ENCODE assay signal across 28 cellular contexts in genomic region chr6:80376411-80376810, GRCh38.
"Had no signal": no experiment of that assay in that cellular context is flagged by ENCODE, and none has a peak within 500 bp of the region (broad histone marks: within the 10 kb centered on the region; RNA-seq: fewer than 3 reads in every experiment).

No MANE protein-coding gene starts in this region.

- H3K27me3 ChIP-seq: esophagus muscularis mucosa, right lobe of liver, uterus had no signal

- H3K27ac ChIP-seq: esophagus muscularis mucosa, right lobe of liver, uterus had no signal

- H3K4me1 Mint-ChIP-seq: activated T-helper 17 cell treated with anti-CD3 and anti-CD28 coated beads, Interleukin-2, amount 50 U/mL, for 72 hours; endodermal cell; natural killer cell; stimulated activated memory B cell treated with anti-CD40 and anti-IgM and Interleukin-4, amounts not matched to agents 10 μg/mL and 1 μg/mL and 100 μg/mL, for 72 hours; stimulated activated naive CD8-positive, alpha-beta T cell treated with anti-CD3 and anti-CD28 coated beads, Interleukin-15, amount 100 ng/mL, for 72 hours; T-helper 17 cell; WTC11 had no signal

- ATAC-seq: activated CD8-positive, alpha-beta T cell treated with anti-CD3 and anti-CD28 coated beads for 36 hours; activated T-cell treated with anti-CD3 and anti-CD28 coated beads, Interleukin-2, amount 50 U/mL, for 4 hours; activated T-helper 17 cell treated with anti-CD3 and anti-CD28 coated beads, Interleukin-2, amount 50 U/mL, for 72 hours; left colon; natural killer cell; right lobe of liver; stimulated activated memory B cell treated with anti-CD40 and anti-IgM and Interleukin-4, amounts not matched to agents 10 μg/mL and 1 μg/mL and 100 μg/mL, for 72 hours; stimulated activated naive CD8-positive, alpha-beta T cell treated with anti-CD3 and anti-CD28 coated beads, Interleukin-15, amount 100 ng/mL, for 72 hours; T-helper 17 cell; WTC11 had no signal

- H3K4me1 ChIP-seq: esophagus muscularis mucosa, right lobe of liver, uterus had no signal

- H3K27me3 Mint-ChIP-seq: activated CD8-positive, alpha-beta T cell treated with anti-CD3 and anti-CD28 coated beads for 36 hours; activated T-helper 17 cell treated with anti-CD3 and anti-CD28 coated beads, Interleukin-2, amount 50 U/mL, for 72 hours; dendritic cell treated with granulocyte-macrophage colony-stimulating factor and Interleukin-4, amounts not matched to agents 40 ng/mL and 50 ng/mL, for 4 days; stimulated activated memory B cell treated with anti-CD40 and anti-IgM and Interleukin-4, amounts not matched to agents 10 μg/mL and 1 μg/mL and 100 μg/mL, for 72 hours; stimulated activated naive CD8-positive, alpha-beta T cell treated with anti-CD3 and anti-CD28 coated beads, Interleukin-15, amount 100 ng/mL, for 72 hours; T-helper 17 cell; type B pancreatic cell had no signal

- H3K36me3 ChIP-seq: esophagus muscularis mucosa, right lobe of liver, uterus had no signal

- H3K36me3 Mint-ChIP-seq: natural killer cell, type B pancreatic cell, WTC11 had no signal

- DNase-seq: activated CD4-positive, alpha-beta T cell treated with anti-CD3 and anti-CD28 coated beads, Interleukin-2, amount 50 U/mL, for 1 hour; activated CD8-positive, alpha-beta T cell treated with anti-CD3 and anti-CD28 coated beads for 36 hours; activated gamma-delta T cell treated with Interleukin-2 at 50 U/mL for 16 hours; activated naive CD4-positive, alpha-beta T cell treated with anti-CD3 and anti-CD28 coated beads, Interleukin-2, amount 50 U/mL, for 16 hours; activated T-cell treated with anti-CD3 and anti-CD28 coated beads, Interleukin-2, amount 50 U/mL, for 4 hours; caudate nucleus; endodermal cell; head of caudate nucleus; hippocampal formation; kidney; left colon; mammary epithelial cell; natural killer cell; right lobe of liver; small intestine; stimulated activated CD4-positive, alpha-beta T cell treated with anti-CD3 and anti-CD28 coated beads, Interleukin-4, amount 100 ng/mL, for 24 hours; stimulated activated naive CD8-positive, alpha-beta T cell treated with anti-CD3 and anti-CD28 coated beads, Interleukin-15, amount 100 ng/mL, for 72 hours; substantia nigra; T-helper 17 cell; uterus had no signal

- H3K27ac Mint-ChIP-seq: activated CD8-positive, alpha-beta T cell treated with anti-CD3 and anti-CD28 coated beads for 36 hours; activated T-helper 17 cell treated with anti-CD3 and anti-CD28 coated beads, Interleukin-2, amount 50 U/mL, for 72 hours; brain; dendritic cell treated with granulocyte-macrophage colony-stimulating factor and Interleukin-4, amounts not matched to agents 40 ng/mL and 50 ng/mL, for 4 days; endodermal cell; mesothelial cell of epicardium; natural killer cell; stimulated activated memory B cell treated with anti-CD40 and anti-IgM and Interleukin-4, amounts not matched to agents 10 μg/mL and 1 μg/mL and 100 μg/mL, for 72 hours; stimulated activated naive CD8-positive, alpha-beta T cell treated with anti-CD3 and anti-CD28 coated beads, Interleukin-15, amount 100 ng/mL, for 72 hours; T-helper 17 cell; type B pancreatic cell; WTC11 had no signal

- H3K9me3 ChIP-seq: right lobe of liver, uterus had no signal

- H3K4me3 ChIP-seq: esophagus muscularis mucosa, right lobe of liver, uterus had no signal

- H3K4me3 Mint-ChIP-seq: activated CD8-positive, alpha-beta T cell treated with anti-CD3 and anti-CD28 coated beads for 36 hours; activated T-cell treated with anti-CD3 and anti-CD28 coated beads, Interleukin-2, amount 50 U/mL, for 4 hours; activated T-helper 17 cell treated with anti-CD3 and anti-CD28 coated beads, Interleukin-2, amount 50 U/mL, for 72 hours; brain; dendritic cell treated with granulocyte-macrophage colony-stimulating factor and Interleukin-4, amounts not matched to agents 40 ng/mL and 50 ng/mL, for 4 days; endodermal cell; mesothelial cell of epicardium; natural killer cell; stimulated activated memory B cell treated with anti-CD40 and anti-IgM and Interleukin-4, amounts not matched to agents 10 μg/mL and 1 μg/mL and 100 μg/mL, for 72 hours; stimulated activated naive CD8-positive, alpha-beta T cell treated with anti-CD3 and anti-CD28 coated beads, Interleukin-15, amount 100 ng/mL, for 72 hours; T-helper 17 cell; type B pancreatic cell; WTC11 had no signal
